Comparison of ENCODE assay signal across 15 cellular contexts in genomic region chr14:58690801-58691516, GRCh38. TPM values are rescaled to one million over a fixed set of nuclear protein-coding genes. Genes with fewer than 3 reads are reported as not detected.
DNase-seq lines count a peak whose midpoint lies in the region; ATAC-seq and TF ChIP-seq lines count a peak whose summit lies in the region.
"Had no signal": no experiment of that assay in that cellular context is flagged by ENCODE, and none has a peak within 500 bp of the region (broad histone marks: within the 10 kb centered on the region; RNA-seq: fewer than 3 reads in every experiment).

No MANE protein-coding gene starts in this region.

- H3K4me2 ChIP-seq in Karpas-422 (ENCODE audit: low read depth, low read length, poor library complexity, severe bottlenecking): no peak overlapping the region

- no peak overlapping the region for H3K9ac ChIP-seq in Karpas-422 (ENCODE audit: low read length)

- H3K9me2 ChIP-seq in Karpas-422 (replicated peaks; ENCODE audit: insufficient read depth, low read length): no peaks in the 10 kb centered on the region

- no peak for TF ChIP-seq EP300 in gastroesophageal sphincter (IDR thresholded peaks at IDR 0.05)

- H3K79me2 ChIP-seq in Karpas-422 (ENCODE audit: low read length): no peaks in the 10 kb centered on the region

- H3K27ac ChIP-seq in gastroesophageal sphincter (no peak overlapping the region), Karpas-422 (ENCODE audit: low read length) (no peak overlapping the region)
- H3K27ac ChIP-seq: right atrium auricular region, suprapubic skin had no signal

- ATAC-seq in sciatic nerve (peak; percentile 61), GM18909 (IDR thresholded peaks at IDR 0.05; ENCODE audit: poor library complexity, unreplicated experiment) (no peak), gastroesophageal sphincter (no peak)
- ATAC-seq: activated T-helper 17 cell treated with anti-CD3 and anti-CD28 coated beads, Interleukin-2, amount 50 U/mL, for 72 hours had no signal

- H2AFZ ChIP-seq in Karpas-422 (ENCODE audit: low read length): no peak overlapping the region

- intact Hi-C loops in sciatic nerve (cut with DNase I): no loop called here

- no peak overlapping the region for H3K4me3 ChIP-seq in gastroesophageal sphincter
- H3K4me3 ChIP-seq in Karpas-422 (ENCODE audit: low read length): no peak overlapping the region
- H3K4me3 ChIP-seq: right atrium auricular region, suprapubic skin had no signal

- H3K27me3 ChIP-seq in gastroesophageal sphincter (no peaks in the 10 kb centered on the region), Karpas-422 (ENCODE audit: low read length) (no peaks in the 10 kb centered on the region; the same call in 1 of the 2 replicates)
- H3K27me3 ChIP-seq: right atrium auricular region, suprapubic skin had no signal

- 64 to 65% methylated on average over 8 to 14 of the region's 14 CpGs for WGBS in gastroesophageal sphincter (ENCODE audit: low coverage in 1 of 2), 2 donors

- TF ChIP-seq POLR2A in gastroesophageal sphincter (IDR thresholded peaks at IDR 0.05): no peak

- H3K4me1 ChIP-seq in gastroesophageal sphincter (no peaks in the 10 kb centered on the region), Karpas-422 (ENCODE audit: low read length) (no peaks in the 10 kb centered on the region)
- H3K4me1 ChIP-seq: right atrium auricular region, suprapubic skin had no signal

- no peak for TF ChIP-seq CTCF in gastroesophageal sphincter (IDR thresholded peaks at IDR 0.05)

- H3K9me3 ChIP-seq in gastroesophageal sphincter (peaks cover 0 to 9% (median 0%) of the 10 kb centered on the region in 3 donors), Karpas-422 (ENCODE audit: low read length) (no peaks in the 10 kb centered on the region; the same call in 1 of the 2 replicates)
- H3K9me3 ChIP-seq: suprapubic skin had no signal

- H3K36me3 ChIP-seq in gastroesophageal sphincter: no peaks in the 10 kb centered on the region
- H3K36me3 ChIP-seq in Karpas-422 (ENCODE audit: insufficient read depth, low read length): no peaks in the 10 kb centered on the region
- H3K36me3 ChIP-seq: right atrium auricular region, suprapubic skin had no signal

- peak; percentile 10 for DNase-seq in HT-29 (ENCODE audit: low spot score)
- peak; percentile 73 for DNase-seq in NCI-H146 treated with DMSO at 0.1 percent for 48 hours (lab: John Stamatoyannopoulos, UW; ENCODE audit: unreplicated experiment)
- DNase-seq in NCI-H774 (lab: John Stamatoyannopoulos, UW): peak; percentile 35
- peak; percentile 66 for DNase-seq in sciatic nerve (ENCODE audit: low spot score)
- DNase-seq in Karpas-422: no peak
- DNase-seq: activated CD4-positive, CD25-positive, alpha-beta regulatory T cell treated with anti-CD3 and anti-CD28 coated beads, Interleukin-2, amount 50 U/mL, for 72 hours; caudate nucleus; H9; kidney; midbrain had no signal

- H4K20me1 ChIP-seq in Karpas-422 (ENCODE audit: insufficient read depth, low read depth, low read length): no peaks in the 10 kb centered on the region

RNA-seq across cellular contexts. Expression of gene DACT1, which starts 53.2 kb away (rescaled TPM):
- total RNA-seq in HT-29 (2014; rRNA removed; shearing (Covaris generic)): not detected in 2 replicates
- total RNA-seq in sciatic nerve: 115 TPM
- 10 to 100 TPM in 1 of 4 donors, 1 to 10 TPM in 3; 3.9 to 17.5 (median 7.4) TPM for total RNA-seq in gastroesophageal sphincter
- 0.11 TPM in 1 of 2 replicates, not detected in the other for total RNA-seq in Karpas-422 (2014; rRNA removed; shearing (Covaris generic); ENCODE audit: low replicate concordance)
